26 cellular contexts compared by ENCODE assay signal in the genomic region with DNA sequence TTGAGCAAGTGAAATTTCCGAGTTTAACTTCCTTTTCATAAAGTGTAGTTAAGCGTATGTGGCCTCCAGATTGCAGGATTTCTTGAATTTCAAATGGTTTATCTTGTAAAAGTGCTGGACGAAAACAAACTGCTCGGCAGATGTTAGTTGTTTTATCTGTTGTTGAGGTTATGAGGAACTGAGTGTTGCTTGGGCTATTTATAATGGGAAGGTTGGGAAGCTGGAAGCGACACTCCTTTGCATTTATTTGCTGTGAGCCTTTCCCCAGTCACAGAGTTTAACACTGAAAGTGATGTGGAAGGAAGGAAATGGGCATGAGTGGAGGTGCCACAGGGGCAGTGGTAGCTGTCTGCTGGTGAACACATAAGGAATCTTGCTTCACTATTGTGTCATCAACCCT.
"Had no signal": no experiment of that assay in that cellular context is flagged by ENCODE, and none has a peak within 500 bp of the region (broad histone marks: within the 10 kb centered on the region; RNA-seq: fewer than 3 reads in every experiment).

No MANE protein-coding gene starts in this region.

- H3K27me3 Mint-ChIP-seq: activated naive CD4-positive, alpha-beta T cell treated with anti-CD3 and anti-CD28 coated beads, Interleukin-2, amount 10 ng/mL, durations not matched to agents 7 days and 5 days; activated naive CD8-positive, alpha-beta T cell treated with anti-CD3 and anti-CD28 coated beads, Interleukin-2, amount 10 ng/mL, durations not matched to agents 7 days and 5 days; naive thymus-derived CD8-positive, alpha-beta T cell; stimulated activated naive B cell treated with anti-CD40 and anti-IgM and Interleukin-4, amounts not matched to agents 10 μg/mL and 1 μg/mL and 100 μg/mL, for 72 hours had no signal

- DNase-seq: activated CD4-positive, alpha-beta T cell treated with anti-CD3 and anti-CD28 coated beads for 48 hours; activated CD4-positive, alpha-beta T cell treated with anti-CD3 and anti-CD28 coated beads, Interleukin-2, amount 50 U/mL, for 48 hours; activated CD8-positive, alpha-beta memory T cell treated with anti-CD3 and anti-CD28 coated beads for 24 hours; activated gamma-delta T cell; activated naive CD4-positive, alpha-beta T cell treated with anti-CD3 and anti-CD28 coated beads, Interleukin-2, amount 10 ng/mL, durations not matched to agents 7 days and 5 days; activated naive CD8-positive, alpha-beta T cell treated with anti-CD3 and anti-CD28 coated beads, Interleukin-2, amount 10 ng/mL, durations not matched to agents 7 days and 5 days; amniotic stem cell; brain microvascular endothelial cell; caudate nucleus; esophagus squamous epithelium; islet precursor cell; left colon; naive thymus-derived CD8-positive, alpha-beta T cell; stimulated activated CD4-positive, alpha-beta T cell treated with anti-CD3 and anti-CD28 coated beads, Interleukin-15, amount 100 ng/mL, for 24 hours; stimulated activated CD4-positive, alpha-beta T cell treated with anti-CD3 and anti-CD28 coated beads, Interleukin-2, amount 100 ng/mL, for 24 hours; stimulated activated naive B cell treated with anti-CD40 and anti-IgM and Interleukin-4, amounts not matched to agents 10 μg/mL and 1 μg/mL and 100 μg/mL, for 72 hours; stomach; T-helper 1 cell; thyroid gland; upper lobe of right lung had no signal

- H3K36me3 Mint-ChIP-seq: activated naive CD4-positive, alpha-beta T cell treated with anti-CD3 and anti-CD28 coated beads, Interleukin-2, amount 10 ng/mL, durations not matched to agents 7 days and 5 days; activated naive CD8-positive, alpha-beta T cell treated with anti-CD3 and anti-CD28 coated beads, Interleukin-2, amount 10 ng/mL, durations not matched to agents 7 days and 5 days; naive thymus-derived CD8-positive, alpha-beta T cell; stimulated activated naive B cell treated with anti-CD40 and anti-IgM and Interleukin-4, amounts not matched to agents 10 μg/mL and 1 μg/mL and 100 μg/mL, for 72 hours had no signal

- H3K9me3 Mint-ChIP-seq: neural crest cell had no signal

- H3K36me3 ChIP-seq: brain microvascular endothelial cell, esophagus squamous epithelium, right atrium auricular region, stomach, thyroid gland, upper lobe of right lung had no signal

- H3K4me3 Mint-ChIP-seq: activated naive CD4-positive, alpha-beta T cell treated with anti-CD3 and anti-CD28 coated beads, Interleukin-2, amount 10 ng/mL, durations not matched to agents 7 days and 5 days; activated naive CD8-positive, alpha-beta T cell treated with anti-CD3 and anti-CD28 coated beads, Interleukin-2, amount 10 ng/mL, durations not matched to agents 7 days and 5 days; naive thymus-derived CD8-positive, alpha-beta T cell; neural crest cell; stimulated activated naive B cell treated with anti-CD40 and anti-IgM and Interleukin-4, amounts not matched to agents 10 μg/mL and 1 μg/mL and 100 μg/mL, for 72 hours had no signal

- H3K27me3 ChIP-seq: brain microvascular endothelial cell, esophagus squamous epithelium, right atrium auricular region, stomach, thyroid gland, upper lobe of right lung had no signal

- H3K4me1 ChIP-seq: esophagus squamous epithelium, right atrium auricular region, stomach, thyroid gland, upper lobe of right lung had no signal

- H3K4me1 Mint-ChIP-seq: activated naive CD4-positive, alpha-beta T cell treated with anti-CD3 and anti-CD28 coated beads, Interleukin-2, amount 10 ng/mL, durations not matched to agents 7 days and 5 days; activated naive CD8-positive, alpha-beta T cell treated with anti-CD3 and anti-CD28 coated beads, Interleukin-2, amount 10 ng/mL, durations not matched to agents 7 days and 5 days; naive thymus-derived CD8-positive, alpha-beta T cell; stimulated activated naive B cell treated with anti-CD40 and anti-IgM and Interleukin-4, amounts not matched to agents 10 μg/mL and 1 μg/mL and 100 μg/mL, for 72 hours had no signal

- H3K27ac ChIP-seq: brain microvascular endothelial cell, epithelial cell of prostate, esophagus squamous epithelium, right atrium auricular region, stomach, thyroid gland, upper lobe of right lung, VCaP had no signal

- ATAC-seq: left colon; naive thymus-derived CD8-positive, alpha-beta T cell; stimulated activated naive B cell treated with anti-CD40 and anti-IgM and Interleukin-4, amounts not matched to agents 10 μg/mL and 1 μg/mL and 100 μg/mL, for 72 hours; upper lobe of right lung had no signal

- H3K9me3 ChIP-seq: esophagus squamous epithelium, right atrium auricular region, stomach, thyroid gland, upper lobe of right lung had no signal

- H3K27ac Mint-ChIP-seq: activated naive CD4-positive, alpha-beta T cell treated with anti-CD3 and anti-CD28 coated beads, Interleukin-2, amount 10 ng/mL, durations not matched to agents 7 days and 5 days; activated naive CD8-positive, alpha-beta T cell treated with anti-CD3 and anti-CD28 coated beads, Interleukin-2, amount 10 ng/mL, durations not matched to agents 7 days and 5 days; naive thymus-derived CD8-positive, alpha-beta T cell; stimulated activated naive B cell treated with anti-CD40 and anti-IgM and Interleukin-4, amounts not matched to agents 10 μg/mL and 1 μg/mL and 100 μg/mL, for 72 hours had no signal

- H3K4me3 ChIP-seq: esophagus squamous epithelium, right atrium auricular region, stomach, thyroid gland, upper lobe of right lung had no signal

- FAIRE-seq: astrocyte, frontal cortex had no signal
